ENCODE assay signal across 14 cellular contexts in genomic region chr11:75105462-75105925, GRCh38. TPM values are rescaled to one million over a fixed set of nuclear protein-coding genes. Genes with fewer than 3 reads are reported as not detected.
DNase-seq lines count a peak whose midpoint lies in the region; ATAC-seq and TF ChIP-seq lines count a peak whose summit lies in the region.
"Had no signal": no experiment of that assay in that cellular context is flagged by ENCODE, and none has a peak within 500 bp of the region (broad histone marks: within the 10 kb centered on the region; RNA-seq: fewer than 3 reads in every experiment).

No MANE protein-coding gene starts in this region.

- H3K27ac ChIP-seq in psoas muscle: no peak overlapping the region
- no peak overlapping the region for H3K27ac ChIP-seq in heart right ventricle
- no peak overlapping the region for H3K27ac ChIP-seq in uterus
- H3K27ac ChIP-seq: BLaER1 treated with 17β-estradiol and CSF1 and Interleukin-3, amounts not matched to agents 10 nM and 100 nM; cardiac muscle cell; stomach had no signal

- H3K36me3 ChIP-seq in psoas muscle (ENCODE audit: insufficient read depth in 1 of 2, low read depth in 1 of 2) (no peaks in the 10 kb centered on the region), heart right ventricle (no peaks in the 10 kb centered on the region), uterus (no peaks in the 10 kb centered on the region)
- H3K36me3 ChIP-seq: BLaER1 treated with 17β-estradiol and CSF1 and Interleukin-3, amounts not matched to agents 10 nM and 100 nM; cardiac muscle cell; stomach had no signal

- H3K4me1 ChIP-seq in psoas muscle (no peaks in the 10 kb centered on the region), heart right ventricle (no peaks in the 10 kb centered on the region), uterus (no peaks in the 10 kb centered on the region)
- H3K4me1 ChIP-seq: stomach had no signal

- CTCF ChIA-PET in HEK293T (lab: Yijun Ruan, JAX): no interaction called here

- peaks cover 3% of the 10 kb centered on the region for H3K9me3 ChIP-seq in psoas muscle
- peaks cover 0 to 9% (median 0%) of the 10 kb centered on the region in 11 donors for H3K9me3 ChIP-seq in heart right ventricle
- no peaks in the 10 kb centered on the region for H3K9me3 ChIP-seq in uterus
- H3K9me3 ChIP-seq: mucosa of descending colon, stomach had no signal

- WGBS in psoas muscle, 3 donors: 55 to 59% (median 59%) methylated on average over 9 of the region's 9 CpGs
- 67% methylated on average over 9 of the region's 9 CpGs for WGBS in heart right ventricle, 2 donors

- POLR2A ChIA-PET in HEK293T (lab: Yijun Ruan, JAX): no interaction called here

- TF ChIP-seq CTCF in psoas muscle (IDR thresholded peaks at IDR 0.05) (no peak), heart right ventricle (IDR thresholded peaks at IDR 0.05) (no peak), uterus (IDR thresholded peaks at IDR 0.05) (no peak)

- no peak for TF ChIP-seq POLR2A in uterus (IDR thresholded peaks at IDR 0.05)

- DNase-seq in COLO668 (lab: John Stamatoyannopoulos, UW; ENCODE audit: unreplicated experiment): peak; percentile 4
- DNase-seq in HEK293T (ENCODE audit: extremely low spot score): peak; percentile 17
- peak; percentile 17 for DNase-seq in RPMI7951 (ENCODE audit: low read depth)
- DNase-seq in iPS DF 19.7 (ENCODE audit: low read depth, low spot score): peak; percentile 74
- DNase-seq in psoas muscle: no peak
- DNase-seq in heart right ventricle: no peak
- no peak for DNase-seq in uterus
- DNase-seq in posterior cingulate gyrus: no peak
- DNase-seq: HCEC 1CT, mucosa of descending colon, NCI-H226, stomach had no signal

- intact Hi-C loops in psoas muscle (cut with DNase I): loop anchor here in 1 of 2 donors (10.0 kb wide), 1 partner anchor 51 kb away; no protein-coding TSS in a partner anchor
- intact Hi-C loops in heart right ventricle (cut with DNase I): no loop called here
- intact Hi-C loops in uterus (cut with DNase I; ENCODE audit: low total_unique reads): no loop called here
- intact Hi-C loops in posterior cingulate gyrus (cut with DNase I): no loop called here

- H3K4me3 ChIP-seq in psoas muscle (no peak overlapping the region), heart right ventricle (no peak overlapping the region), uterus (no peak overlapping the region)
- H3K4me3 ChIP-seq: BLaER1 treated with 17β-estradiol and CSF1 and Interleukin-3, amounts not matched to agents 10 nM and 100 nM; cardiac muscle cell; mucosa of descending colon; stomach had no signal

- H3K27me3 ChIP-seq in psoas muscle (ENCODE audit: insufficient read depth in 3 of 3, low read length in 2 of 3): no peaks in the 10 kb centered on the region
- H3K27me3 ChIP-seq in heart right ventricle: peaks cover 0 to 26% (median 0%) of the 10 kb centered on the region in 7 donors
- H3K27me3 ChIP-seq in uterus: no peaks in the 10 kb centered on the region
- H3K27me3 ChIP-seq: BLaER1 treated with 17β-estradiol and CSF1 and Interleukin-3, amounts not matched to agents 10 nM and 100 nM; cardiac muscle cell had no signal

- ATAC-seq in psoas muscle (no peak), heart right ventricle (no peak)
- ATAC-seq: mucosa of descending colon had no signal

TF ChIP-seq in HEK293T, 16 proteins besides CTCF, POLR2A, EP300 and RAD21:
- no peak for TF ChIP-seq ELF4 (IDR thresholded peaks at IDR 0.05)
- TF ChIP-seq BHLHE40 (IDR thresholded peaks at IDR 0.05; ENCODE audit: borderline replicate concordance): no peak
- no peak for TF ChIP-seq LEF1 (IDR thresholded peaks at IDR 0.05; ENCODE audit: borderline replicate concordance)
- TF ChIP-seq HDGF (IDR thresholded peaks at IDR 0.05; ENCODE audit: borderline replicate concordance): no peak
- TF ChIP-seq SUZ12 (IDR thresholded peaks at IDR 0.05): no peak
- TF ChIP-seq ARNT (IDR thresholded peaks at IDR 0.05): no peak
- no peak for TF ChIP-seq CTBP1 (IDR thresholded peaks at IDR 0.05; ENCODE audit: borderline replicate concordance)
- no peak for TF ChIP-seq FOXK2 (IDR thresholded peaks at IDR 0.05)
- TF ChIP-seq L3MBTL2 (conservative IDR thresholded peaks at IDR 0.05): no peak
- TF ChIP-seq NFRKB (IDR thresholded peaks at IDR 0.05): no peak
- no peak for TF ChIP-seq ZNF384 (IDR thresholded peaks at IDR 0.05)
- no peak for TF ChIP-seq SP1 (IDR thresholded peaks at IDR 0.05)

RNA-seq across cellular contexts. Expression of gene OR2AT4, which starts 8.8 kb away (rescaled TPM):
- not detected in 2 replicates for total RNA-seq in RPMI7951 (2014; rRNA removed; shearing (Covaris generic))
- total RNA-seq in psoas muscle (not detected), heart right ventricle (not detected), uterus (not detected)
- polyA plus RNA-seq in psoas muscle (not detected), heart right ventricle (not detected)
- total RNA-seq: cardiac muscle cell, mucosa of descending colon, stomach had no signal
- polyA plus RNA-seq: cardiac muscle cell, stomach had no signal

RNA-seq across cellular contexts. Expression of gene SLCO2B1, which starts 45.4 kb away (rescaled TPM):
- total RNA-seq in RPMI7951 (2014; rRNA removed; shearing (Covaris generic)): 0.39 and 0.60 TPM in 2 replicates
- 10 to 100 TPM; 10.7 to 17.7 (median 12.3) TPM for total RNA-seq in psoas muscle
- 1 to 10 TPM; 1.2 to 5.6 (median 1.7) TPM for polyA plus RNA-seq in psoas muscle
- 10 to 100 TPM; 10.7 to 69.0 (median 18.0) TPM for total RNA-seq in heart right ventricle
- 1 to 10 TPM; 5.2 to 7.2 TPM for polyA plus RNA-seq in heart right ventricle
- total RNA-seq in uterus: 10 to 100 TPM; 11.8 to 58.1 (median 31.8) TPM
- total RNA-seq: cardiac muscle cell had no signal

Comparison
In these comparisons a context has a peak if more than half of its experiments do, and no peak if none do; other contexts are left out.
1. DNase-seq: peak in COLO668 (single experiment), HEK293T (single experiment), RPMI7951 (single experiment) and iPS DF 19.7 (single experiment); none in psoas muscle (0 of 2), heart right ventricle (0 of 2), uterus (0 of 2) and posterior cingulate gyrus (0 of 10).